ENCODE assay signal across 12 cellular contexts in the genomic region with DNA sequence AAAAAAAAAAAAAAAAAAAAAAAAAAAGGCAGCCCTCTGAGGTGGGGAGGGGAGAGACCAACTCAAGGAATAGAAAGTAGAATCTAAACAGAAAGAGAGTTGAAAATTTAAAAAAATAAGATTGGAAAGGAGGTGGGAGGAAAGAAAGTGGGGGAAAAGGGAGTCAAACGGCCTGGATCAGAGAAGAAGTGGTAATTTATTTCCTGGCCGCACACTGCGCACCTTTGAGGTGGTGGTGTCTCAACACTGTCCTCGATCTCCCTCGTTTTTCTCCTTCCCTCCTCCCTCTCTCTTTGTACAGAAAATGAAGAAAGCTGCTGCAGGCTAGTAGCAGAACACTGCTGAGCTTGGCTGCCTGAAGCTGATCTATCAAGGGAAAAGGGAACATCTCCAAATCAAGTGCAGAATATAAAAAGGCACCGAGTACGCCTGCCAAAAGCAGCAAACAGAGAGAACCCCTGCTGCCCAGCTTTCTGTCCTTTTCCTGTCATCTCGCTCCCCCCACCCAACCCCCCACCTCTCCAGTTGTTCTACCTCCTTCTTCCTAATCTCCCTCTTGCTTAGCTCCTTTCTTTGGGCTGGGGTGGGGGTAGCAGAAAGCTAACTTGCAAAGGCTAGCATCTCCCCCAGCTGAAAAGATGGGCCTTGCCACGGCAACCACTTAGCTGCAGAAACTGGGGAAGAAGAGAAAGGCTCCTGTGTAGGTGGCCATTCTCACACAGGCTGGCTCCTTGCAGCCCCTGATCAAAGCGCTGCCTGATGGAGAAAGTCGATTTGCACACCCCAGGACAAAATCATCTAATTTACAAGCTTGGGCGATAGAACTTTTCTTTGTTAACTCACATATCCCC. TPM values are rescaled to one million over a fixed set of nuclear protein-coding genes. Genes with fewer than 3 reads are reported as not detected.
A peak's percentile ranks its signal among the peaks of the same experiment; 100 is the strongest.
DNase-seq lines count a peak whose midpoint lies in the region; ATAC-seq and TF ChIP-seq lines count a peak whose summit lies in the region.
"Had no signal": no experiment of that assay in that cellular context is flagged by ENCODE, and none has a peak within 500 bp of the region (broad histone marks: within the 10 kb centered on the region; RNA-seq: fewer than 3 reads in every experiment).

No MANE protein-coding gene starts in this region.

- DNase-seq in activated T-cell treated with anti-CD3 and anti-CD28 coated beads, Interleukin-2, amount 50 U/mL, for 4 hours: no peak
- DNase-seq in activated T-cell treated with anti-CD3 and anti-CD28 coated beads for 4 hours: no peak
- DNase-seq in cerebellum (ENCODE audit: low spot score): peak; percentile 45
- DNase-seq in osteoblast (ENCODE audit: insufficient read length, low spot score, missing footprints): peak; percentile 75
- no peak for DNase-seq in effector CD4-positive, alpha-beta T cell
- DNase-seq: body of pancreas, SK-N-SH, WERI-Rb-1 had no signal

- H3K27me3 ChIP-seq in HUES48 (ENCODE audit: control insufficient read depth, insufficient read depth, low read length) (no peaks in the 10 kb centered on the region), osteoblast (ENCODE audit: insufficient read depth, low read length) (no peaks in the 10 kb centered on the region)
- H3K27me3 ChIP-seq: body of pancreas had no signal

- H3K4me1 Mint-ChIP-seq in activated T-cell treated with anti-CD3 and anti-CD28 coated beads, Interleukin-2, amount 50 U/mL, for 4 hours (ENCODE audit: low read depth): peaks cover 24% of the 10 kb centered on the region

- H3K36me3 ChIP-seq in HUES48 (ENCODE audit: control insufficient read depth, insufficient read depth, low read length) (peaks cover 96% of the 10 kb centered on the region), osteoblast (ENCODE audit: insufficient read depth, low read length) (peaks cover 10% of the 10 kb centered on the region)

- H3K79me2 ChIP-seq in osteoblast (ENCODE audit: insufficient read depth, low read length): no peaks in the 10 kb centered on the region

- no peaks in the 10 kb centered on the region for H3K27me3 Mint-ChIP-seq in activated T-cell treated with anti-CD3 and anti-CD28 coated beads, Interleukin-2, amount 50 U/mL, for 4 hours (ENCODE audit: low read depth)

- peaks cover 7% of the 10 kb centered on the region for H4K20me1 ChIP-seq in osteoblast (ENCODE audit: insufficient read depth, low read length)

- H3K4me3 ChIP-seq in HUES48 (ENCODE audit: low read depth, low read length) (no peak overlapping the region), osteoblast (ENCODE audit: insufficient read depth, low read length) (no peak overlapping the region)
- H3K4me3 ChIP-seq: body of pancreas, smooth muscle cell had no signal

- peaks cover 23% of the 10 kb centered on the region for H3K36me3 Mint-ChIP-seq in activated T-cell treated with anti-CD3 and anti-CD28 coated beads, Interleukin-2, amount 50 U/mL, for 4 hours (ENCODE audit: insufficient read depth)

- TF ChIP-seq CTCF in osteoblast (IDR thresholded peaks at IDR 0.05; ENCODE audit: extremely low read depth, low read depth, low read length): no peak

- H3K9me3 Mint-ChIP-seq in activated T-cell treated with anti-CD3 and anti-CD28 coated beads, Interleukin-2, amount 50 U/mL, for 4 hours: no peaks in the 10 kb centered on the region

- peak overlapping the region; percentile 76 for H3K4me3 Mint-ChIP-seq in activated T-cell treated with anti-CD3 and anti-CD28 coated beads, Interleukin-2, amount 50 U/mL, for 4 hours

- no peak for ATAC-seq in activated T-cell treated with anti-CD3 and anti-CD28 coated beads, Interleukin-2, amount 50 U/mL, for 4 hours
- no peak for ATAC-seq in GM21619 (IDR thresholded peaks at IDR 0.05; ENCODE audit: unreplicated experiment)
- ATAC-seq in GM19463 (IDR thresholded peaks at IDR 0.05; ENCODE audit: unreplicated experiment): no peak
- ATAC-seq: body of pancreas had no signal

- H2AFZ ChIP-seq in osteoblast (ENCODE audit: low read length): no peak overlapping the region

- H3K4me2 ChIP-seq in osteoblast (ENCODE audit: insufficient read depth, low read length): no peak overlapping the region
- H3K4me2 ChIP-seq: SK-N-SH, smooth muscle cell had no signal

- peak overlapping the region; percentile 54 for H3K27ac ChIP-seq in HUES48 (ENCODE audit: low read depth, low read length)
- H3K27ac ChIP-seq in osteoblast (ENCODE audit: low read depth, low read length): no peak overlapping the region
- H3K27ac ChIP-seq: body of pancreas, WERI-Rb-1 had no signal

- H3K4me1 ChIP-seq in HUES48 (ENCODE audit: control insufficient read depth, insufficient read depth, low read length) (peaks cover 17% of the 10 kb centered on the region), osteoblast (ENCODE audit: insufficient read depth, low read length) (peaks cover 6% of the 10 kb centered on the region)

- H3K9me3 ChIP-seq in HUES48 (ENCODE audit: control insufficient read depth, insufficient read depth, low read length): no peaks in the 10 kb centered on the region
- no peaks in the 10 kb centered on the region for H3K9me3 ChIP-seq in osteoblast (ENCODE audit: low read depth, low read length)
- H3K9me3 ChIP-seq: body of pancreas, SK-N-SH had no signal

- no peak overlapping the region for H3K9ac ChIP-seq in HUES48 (ENCODE audit: low read depth, low read length)
- H3K9ac ChIP-seq: SK-N-SH had no signal

RNA-seq across cellular contexts. Expression of a gene that starts 22.5 kb away (rescaled TPM):
- total RNA-seq in activated T-cell treated with anti-CD3 and anti-CD28 coated beads, Interleukin-2, amount 50 U/mL, for 4 hours: 10 to 100 TPM in 2 of 3 donors, 1 to 10 TPM in 1; 8.4 to 13.4 (median 11.9) TPM
- 41.2 TPM for total RNA-seq in cerebellum
- total RNA-seq in osteoblast: 2.9 and 5.1 TPM in 2 replicates

Comparison
In these comparisons a context has a peak if more than half of its experiments do, and no peak if none do; other contexts are left out.
1. DNase-seq: peak in cerebellum (single experiment) and osteoblast (single experiment); none in activated T-cell treated with anti-CD3 and anti-CD28 coated beads, Interleukin-2, amount 50 U/mL, for 4 hours (single experiment), activated T-cell treated with anti-CD3 and anti-CD28 coated beads for 4 hours (single experiment) and effector CD4-positive, alpha-beta T cell (single experiment).